In the genomic region with DNA sequence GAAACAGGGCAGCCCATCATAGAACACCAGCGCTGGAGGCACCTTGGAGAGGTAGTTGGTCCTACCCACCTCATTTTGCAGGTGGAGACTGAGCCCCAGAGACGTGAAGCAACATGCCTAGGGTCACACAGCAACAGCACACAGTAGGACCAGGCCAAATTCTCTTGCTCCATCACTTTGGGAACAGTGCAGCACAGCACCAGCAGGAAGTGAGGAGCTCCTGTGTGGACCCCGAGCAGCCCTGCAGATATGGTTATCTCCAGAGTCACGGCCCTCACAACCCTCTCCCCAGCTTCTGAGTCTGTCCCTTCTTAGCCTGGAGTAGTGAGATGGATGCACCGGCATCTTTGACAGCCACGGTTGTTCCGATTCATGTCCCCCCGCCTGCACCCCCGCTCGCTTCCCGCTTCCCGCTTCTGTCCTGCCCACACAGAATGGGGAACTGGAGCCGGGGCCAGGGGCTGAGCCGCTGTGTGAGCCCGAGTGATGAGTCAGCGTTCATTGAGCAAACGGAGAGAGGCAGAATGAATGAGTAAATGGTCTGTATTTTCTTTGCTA, we compare ENCODE assay signal across 9 cellular contexts.
A peak's percentile ranks its signal among the peaks of the same experiment; 100 is the strongest.
DNase-seq lines count a peak whose midpoint lies in the region; ATAC-seq, FAIRE-seq and TF ChIP-seq lines count a peak whose summit lies in the region.
"Had no signal": no experiment of that assay in that cellular context is flagged by ENCODE, and none has a peak within 500 bp of the region (broad histone marks: within the 10 kb centered on the region; RNA-seq: fewer than 3 reads in every experiment).

No MANE protein-coding gene starts in this region.

- no peak overlapping the region for H3K4me3 Mint-ChIP-seq in astrocyte (ENCODE audit: unreplicated experiment)
- no peak overlapping the region for H3K4me3 Mint-ChIP-seq in activated T-helper 1 cell treated with anti-CD3 and anti-CD28 coated beads, Interleukin-12 subunit alpha, Interleukin-12 subunit beta, Interleukin-2, Interleukin-4 antibody, amounts not matched to agents 30 ng/mL and 10 ng/mL and 1 ng/mL, durations not matched to agents 14 hours and 24 hours and 36 hours
- H3K4me3 Mint-ChIP-seq: CD4-positive, CD25-positive, alpha-beta regulatory T cell had no signal

- H3K36me3 ChIP-seq in astrocyte (ENCODE audit: insufficient read depth, low read length) (no peaks in the 10 kb centered on the region), HepG2 (replicated peaks in 1 of 2; ENCODE audit: control insufficient read depth in 1 of 2, insufficient read depth in 2 of 2, low read length in 2 of 2) (no peaks in the 10 kb centered on the region)

- TF ChIP-seq EP300 in A549 (IDR thresholded peaks at IDR 0.05) (no peak), HepG2 (IDR thresholded peaks at IDR 0.05; ENCODE audit: low read depth in 2 of 2, low read length in 2 of 2) (0 out of 4 replicates have a peak, but pooled peaks of 1 of the 2 experiments have one; percentile 8), HepG2 (CRISPR knock-in tag; IDR thresholded peaks at IDR 0.05; ENCODE audit: borderline replicate concordance) (no peak)

- no TSS peak for BruUV-seq in HepG2 (replicated peaks; lab: Mats Ljungman, UMichigan)

- no peak overlapping the region for H3K4me3 ChIP-seq in A549
- no peak overlapping the region for H3K4me3 ChIP-seq in astrocyte (ENCODE audit: insufficient read depth, low read depth, low read length)
- H3K4me3 ChIP-seq in HepG2 (replicated peaks in 1 of 3; ENCODE audit: insufficient read depth in 1 of 3, low read depth in 2 of 3, low read length in 3 of 3) = peak overlapping the region; percentile 13 to 59 (median 45); a peak in 4 of 6 replicates

- H3K4me1 Mint-ChIP-seq in astrocyte (ENCODE audit: low read depth, unreplicated experiment) = peaks cover 30% of the 10 kb centered on the region
- peaks cover 75% of the 10 kb centered on the region for H3K4me1 Mint-ChIP-seq in activated T-helper 1 cell treated with anti-CD3 and anti-CD28 coated beads, Interleukin-12 subunit alpha, Interleukin-12 subunit beta, Interleukin-2, Interleukin-4 antibody, amounts not matched to agents 30 ng/mL and 10 ng/mL and 1 ng/mL, durations not matched to agents 14 hours and 24 hours and 36 hours (ENCODE audit: low read depth)

- H3K9me3 Mint-ChIP-seq in astrocyte (ENCODE audit: unreplicated experiment) = no peaks in the 10 kb centered on the region
- peaks cover under 1% of the 10 kb centered on the region for H3K9me3 Mint-ChIP-seq in activated T-helper 1 cell treated with anti-CD3 and anti-CD28 coated beads, Interleukin-12 subunit alpha, Interleukin-12 subunit beta, Interleukin-2, Interleukin-4 antibody, amounts not matched to agents 30 ng/mL and 10 ng/mL and 1 ng/mL, durations not matched to agents 14 hours and 24 hours and 36 hours
- H3K9me3 Mint-ChIP-seq: CD4-positive, CD25-positive, alpha-beta regulatory T cell had no signal

- no peak for TF ChIP-seq RAD21 in A549 (conservative IDR thresholded peaks at IDR 0.05 in 1 of 2, IDR thresholded peaks at IDR 0.05 in 1 of 2)
- no peak for TF ChIP-seq RAD21 in HepG2 (CRISPR knock-in tag; IDR thresholded peaks at IDR 0.05)

- H3K9ac ChIP-seq in astrocyte (ENCODE audit: low read length) (no peak overlapping the region), HepG2 (ENCODE audit: insufficient read depth, low read depth, low read length) (peak overlapping the region; percentile 79; the same call in 1 of the 2 replicates)

- H3K4me1 ChIP-seq in A549 (no peaks in the 10 kb centered on the region), astrocyte (ENCODE audit: insufficient read depth, low read length) (peaks cover 9% of the 10 kb centered on the region), HepG2 (ENCODE audit: insufficient read depth, low read length) (peaks cover 49% of the 10 kb centered on the region)

- ATAC-seq in A549 (no peak; a peak in 1 of 6 replicates), HepG2 (peak; percentile 78), HG03280 (IDR thresholded peaks at IDR 0.05; ENCODE audit: unreplicated experiment) (no peak)

- TF ChIP-seq POLR2A in A549 (IDR thresholded peaks at IDR 0.05; ENCODE audit: low read length) = no peak
- no peak for TF ChIP-seq POLR2A in HepG2 (IDR thresholded peaks at IDR 0.05; ENCODE audit: insufficient read depth in 1 of 2, low read depth in 2 of 2, low read length in 2 of 2)

- H3K79me2 ChIP-seq in astrocyte (ENCODE audit: insufficient read depth, low read length) = no peaks in the 10 kb centered on the region
- no peaks in the 10 kb centered on the region for H3K79me2 ChIP-seq in HepG2 (ENCODE audit: insufficient read depth, low read length)

- CTCF ChIA-PET in A549 (lab: Yijun Ruan, JAX) (no interaction called here), HepG2 (lab: Yijun Ruan, JAX; ENCODE audit: low intra/inter-chr PET ratio, low total read pairs) (no interaction called here)

- H2AFZ ChIP-seq in astrocyte (ENCODE audit: low read depth, low read length) (no peak overlapping the region), HepG2 (ENCODE audit: low read length) (no peak overlapping the region)

- in situ Hi-C loops in HepG2 (cut with HindIII; ENCODE audit: extremely low pct_ligation_motif_present, low pct_unique_long_range_greater_than_20kb) = no loop called here

- no peak overlapping the region for H3K27ac Mint-ChIP-seq in astrocyte (ENCODE audit: unreplicated experiment)
- no peak overlapping the region for H3K27ac Mint-ChIP-seq in activated T-helper 1 cell treated with anti-CD3 and anti-CD28 coated beads, Interleukin-12 subunit alpha, Interleukin-12 subunit beta, Interleukin-2, Interleukin-4 antibody, amounts not matched to agents 30 ng/mL and 10 ng/mL and 1 ng/mL, durations not matched to agents 14 hours and 24 hours and 36 hours

- no peak overlapping the region for H3K27ac ChIP-seq in A549
- H3K27ac ChIP-seq in astrocyte (ENCODE audit: low read depth, low read length) = no peak overlapping the region
- peak overlapping the region; percentile 99 for H3K27ac ChIP-seq in HepG2 (ENCODE audit: extremely low read length, insufficient read depth, low read length)

- no peak overlapping the region for H3K4me2 ChIP-seq in A549
- peak overlapping the region; percentile 64 for H3K4me2 ChIP-seq in astrocyte (ENCODE audit: low read length)
- H3K4me2 ChIP-seq in HepG2 (ENCODE audit: low read depth, low read length) = peak overlapping the region; percentile 87

- no peak for FAIRE-seq in A549 (lab: Jason Lieb, UNC)
- no peak for FAIRE-seq in astrocyte (lab: Jason Lieb, UNC)
- FAIRE-seq in HepG2 (lab: Jason Lieb, UNC) = no peak

- H4K20me1 ChIP-seq in astrocyte (ENCODE audit: insufficient read depth, low read length) = no peaks in the 10 kb centered on the region
- no peaks in the 10 kb centered on the region for H4K20me1 ChIP-seq in HepG2 (ENCODE audit: insufficient read depth, low read length)

- H3K27me3 ChIP-seq in astrocyte (ENCODE audit: insufficient read depth, low read length) (no peaks in the 10 kb centered on the region), HepG2 (ENCODE audit: control insufficient read depth in 1 of 2, insufficient read depth in 2 of 2, low read length in 2 of 2) (no peaks in the 10 kb centered on the region)

- H3K36me3 Mint-ChIP-seq in astrocyte (ENCODE audit: low read depth, unreplicated experiment) = no peaks in the 10 kb centered on the region
- H3K36me3 Mint-ChIP-seq in activated T-helper 1 cell treated with anti-CD3 and anti-CD28 coated beads, Interleukin-12 subunit alpha, Interleukin-12 subunit beta, Interleukin-2, Interleukin-4 antibody, amounts not matched to agents 30 ng/mL and 10 ng/mL and 1 ng/mL, durations not matched to agents 14 hours and 24 hours and 36 hours (ENCODE audit: low read depth) = peaks cover 4% of the 10 kb centered on the region
- H3K36me3 Mint-ChIP-seq: CD4-positive, CD25-positive, alpha-beta regulatory T cell had no signal

- DNase-seq in A549 (ENCODE audit: low read depth in 1 of 2, low spot score in 1 of 2) (peak in 1 of 2 experiments; percentile 6), HPDE6-E6E7 (ENCODE audit: extremely low spot score) (peak; percentile 73), astrocyte (ENCODE audit: low read depth) (peak; percentile 48), HepG2 (ENCODE audit: low spot score) (peak; percentile 71), NCI-H510A (lab: John Stamatoyannopoulos, UW) (no peak), DMS53 treated with DMSO at 0.1 percent for 48 hours (lab: John Stamatoyannopoulos, UW; ENCODE audit: unreplicated experiment) (no peak)
- DNase-seq in activated T-helper 1 cell treated with anti-CD3 and anti-CD28 coated beads, Interleukin-12 subunit alpha, Interleukin-12 subunit beta, Interleukin-2, Interleukin-4 antibody, amounts not matched to agents 30 ng/mL and 10 ng/mL and 1 ng/mL, durations not matched to agents 14 hours and 24 hours and 36 hours (ENCODE audit: low spot score) = no peak
- DNase-seq: CD4-positive, CD25-positive, alpha-beta regulatory T cell had no signal

- intact Hi-C loops in HepG2 (cut with micrococcal nuclease; ENCODE audit: unreplicated experiment) = loop anchor here (2.0 kb wide), 1 partner anchor 71 kb away; no protein-coding TSS in a partner anchor
- intact Hi-C loops in activated T-helper 1 cell treated with anti-CD3 and anti-CD28 coated beads, Interleukin-12 subunit alpha, Interleukin-12 subunit beta, Interleukin-2, Interleukin-4 antibody, amounts not matched to agents 30 ng/mL and 10 ng/mL and 1 ng/mL, durations not matched to agents 14 hours and 24 hours and 36 hours (cut with micrococcal nuclease) = loop anchor here (5.0 kb wide), 1 partner anchor 33 kb away; no protein-coding TSS in a partner anchor

- TF ChIP-seq CTCF in A549 (IDR thresholded peaks at IDR 0.05) (no peak), astrocyte (IDR thresholded peaks at IDR 0.05; ENCODE audit: insufficient read depth, low read depth, low read length) (no peak), HepG2 (CRISPR knock-in tag; IDR thresholded peaks at IDR 0.05) (no peak)

- POLR2A ChIA-PET in A549 (lab: Yijun Ruan, JAX) (no interaction called here), HepG2 (lab: Yijun Ruan, JAX) (interaction anchor here (1.7 to 1.9 kb wide), 2 partner anchors 28 to 73 kb away, joined by 3 to 6 read pairs; partner anchors contain the start of gene DUSP22)

- WGBS in A549 (ENCODE audit: missing lambda C conversion rate) = 74% methylated on average over 17 of the region's 17 CpGs
- WGBS in HepG2 (ENCODE audit: low lambda C conversion rate) = 22% methylated on average over 17 of the region's 17 CpGs

- no peaks in the 10 kb centered on the region for H3K27me3 Mint-ChIP-seq in astrocyte (ENCODE audit: low read depth, unreplicated experiment)
- no peaks in the 10 kb centered on the region for H3K27me3 Mint-ChIP-seq in activated T-helper 1 cell treated with anti-CD3 and anti-CD28 coated beads, Interleukin-12 subunit alpha, Interleukin-12 subunit beta, Interleukin-2, Interleukin-4 antibody, amounts not matched to agents 30 ng/mL and 10 ng/mL and 1 ng/mL, durations not matched to agents 14 hours and 24 hours and 36 hours (ENCODE audit: insufficient read depth)
- H3K27me3 Mint-ChIP-seq: CD4-positive, CD25-positive, alpha-beta regulatory T cell had no signal

- no peaks in the 10 kb centered on the region for H3K9me3 ChIP-seq in A549
- H3K9me3 ChIP-seq in astrocyte (ENCODE audit: insufficient read depth, low read depth, low read length) = no peaks in the 10 kb centered on the region
- no peaks in the 10 kb centered on the region for H3K9me3 ChIP-seq in HepG2 (ENCODE audit: low read length)

TF ChIP-seq in HepG2, 621 proteins besides CTCF, POLR2A, EP300 and RAD21 (continues in another document):
- 0 out of 2 replicates have a peak, but pooled peaks have one; percentile 39 for TF ChIP-seq ESRRA (CRISPR knock-in tag; IDR thresholded peaks at IDR 0.05; ENCODE audit: low read depth)
- TF ChIP-seq HOXA3 (CRISPR knock-in tag; IDR thresholded peaks at IDR 0.05) = peak; percentile 39; the same call in 1 of the 2 replicates

Comparison
In these comparisons a context has a peak if more than half of its experiments do, and no peak if none do; other contexts are left out.
1. DNase-seq: peak in HPDE6-E6E7 (single experiment), astrocyte (single experiment) and HepG2 (single experiment); none in NCI-H510A (single experiment), activated T-helper 1 cell treated with anti-CD3 and anti-CD28 coated beads, Interleukin-12 subunit alpha, Interleukin-12 subunit beta, Interleukin-2, Interleukin-4 antibody, amounts not matched to agents 30 ng/mL and 10 ng/mL and 1 ng/mL, durations not matched to agents 14 hours and 24 hours and 36 hours (single experiment) and DMS53 treated with DMSO at 0.1 percent for 48 hours (single experiment).
2. H3K4me3 ChIP-seq: peak in HepG2 (3 of 3); none in A549 (single experiment) and astrocyte (single experiment).
3. Of the 38 proteins assayed by ChIP-seq in both HepG2 and A549: peak only in HepG2: ESRRA, FOSL2, JUNB, KDM1A, MAX, NFE2L2 and 1 more; only in A549: none; in both: MAFK; in neither: 28; mixed calls (peak in some experiments, not most) for 2.